9 cellular contexts compared by ENCODE assay signal in genomic region chr19:45577111-45577905, GRCh38. TPM values are rescaled to one million over a fixed set of nuclear protein-coding genes. Genes with fewer than 3 reads are reported as not detected.
A peak's percentile ranks its signal among the peaks of the same experiment; 100 is the strongest.
DNase-seq lines count a peak whose midpoint lies in the region; ATAC-seq and TF ChIP-seq lines count a peak whose summit lies in the region.
"Had no signal": no experiment of that assay in that cellular context is flagged by ENCODE, and none has a peak within 500 bp of the region (broad histone marks: within the 10 kb centered on the region; RNA-seq: fewer than 3 reads in every experiment).

No MANE protein-coding gene starts in this region.

- no peak overlapping the region for H3K4me3 Mint-ChIP-seq in nephron progenitor cell
- no peak overlapping the region for H3K4me3 Mint-ChIP-seq in activated CD8-positive, alpha-beta T cell treated with anti-CD3 and anti-CD28 coated beads for 36 hours
- H3K4me3 Mint-ChIP-seq: stimulated activated naive CD8-positive, alpha-beta T cell treated with anti-CD3 and anti-CD28 coated beads, Interleukin-15, Interleukin-2, amounts not matched to agents 100 ng/mL and 50 ng/mL, for 24 hours had no signal

- peaks cover 39% of the 10 kb centered on the region for H3K4me1 Mint-ChIP-seq in nephron progenitor cell
- H3K4me1 Mint-ChIP-seq in activated CD8-positive, alpha-beta T cell treated with anti-CD3 and anti-CD28 coated beads for 36 hours (ENCODE audit: low read depth), result peaks cover 15% of the 10 kb centered on the region

- H3K27ac ChIP-seq in Peyer's patch (peak overlapping the region in 2 of 4 donors; percentile 43 to 66), esophagus squamous epithelium (peak overlapping the region; percentile 62 to 86 (median 78))

- H3K9me3 ChIP-seq in Peyer's patch (no peaks in the 10 kb centered on the region), esophagus squamous epithelium (no peaks in the 10 kb centered on the region)

- H3K9me3 Mint-ChIP-seq in nephron progenitor cell, result no peaks in the 10 kb centered on the region
- no peaks in the 10 kb centered on the region for H3K9me3 Mint-ChIP-seq in activated CD8-positive, alpha-beta T cell treated with anti-CD3 and anti-CD28 coated beads for 36 hours
- H3K9me3 Mint-ChIP-seq: stimulated activated naive CD8-positive, alpha-beta T cell treated with anti-CD3 and anti-CD28 coated beads, Interleukin-15, Interleukin-2, amounts not matched to agents 100 ng/mL and 50 ng/mL, for 24 hours had no signal

- peaks cover 6% of the 10 kb centered on the region for H3K36me3 Mint-ChIP-seq in nephron progenitor cell (ENCODE audit: low read depth)
- peaks cover 1% of the 10 kb centered on the region for H3K36me3 Mint-ChIP-seq in activated CD8-positive, alpha-beta T cell treated with anti-CD3 and anti-CD28 coated beads for 36 hours (ENCODE audit: low read depth)

- 31 to 37% methylated on average over 9 to 10 of the region's 11 CpGs for WGBS in esophagus squamous epithelium, 2 donors

- H3K27me3 ChIP-seq in BJ (ENCODE audit: control insufficient read depth, insufficient read depth, low read length), result no peaks in the 10 kb centered on the region
- H3K27me3 ChIP-seq in Peyer's patch, result no peaks in the 10 kb centered on the region
- no peaks in the 10 kb centered on the region for H3K27me3 ChIP-seq in esophagus squamous epithelium

- 0 out of 2 replicates have a peak, but pooled peaks cover 2% of the 10 kb centered on the region for H3K36me3 ChIP-seq in BJ (ENCODE audit: control insufficient read depth, insufficient read depth, low read length)
- H3K36me3 ChIP-seq in Peyer's patch, result no peaks in the 10 kb centered on the region
- H3K36me3 ChIP-seq in esophagus squamous epithelium, result peaks cover 0 to 4% (median 0%) of the 10 kb centered on the region in 3 donors

- peaks cover 3% of the 10 kb centered on the region for H3K27me3 Mint-ChIP-seq in nephron progenitor cell (ENCODE audit: low read depth, poor library complexity)
- H3K27me3 Mint-ChIP-seq in activated CD8-positive, alpha-beta T cell treated with anti-CD3 and anti-CD28 coated beads for 36 hours, result no peaks in the 10 kb centered on the region
- H3K27me3 Mint-ChIP-seq: stimulated activated naive CD8-positive, alpha-beta T cell treated with anti-CD3 and anti-CD28 coated beads, Interleukin-15, Interleukin-2, amounts not matched to agents 100 ng/mL and 50 ng/mL, for 24 hours had no signal

- DNase-seq in BJ (ENCODE audit: low read depth) (peak; percentile 61), Peyer's patch (peak in 2 of 3 donors; percentile 57 to 69), esophagus squamous epithelium (lab: John Stamatoyannopoulos, UW) (no peak), nephron progenitor cell (no peak)
- DNase-seq in activated effector memory CD4-positive, alpha-beta T cell treated with Interleukin-2 at 50 U/mL for 16 hours, result no peak
- DNase-seq in activated CD8-positive, alpha-beta T cell treated with anti-CD3 and anti-CD28 coated beads for 36 hours, result no peak

- TF ChIP-seq POLR2A in Peyer's patch (IDR thresholded peaks at IDR 0.05) (no peak), esophagus squamous epithelium (IDR thresholded peaks at IDR 0.05) (no peak)

- intact Hi-C loops in esophagus squamous epithelium (cut with DNase I), result no loop called here
- intact Hi-C loops in activated CD8-positive, alpha-beta T cell treated with anti-CD3 and anti-CD28 coated beads for 36 hours (cut with micrococcal nuclease), result loop anchor here (10.0 kb wide), 1 partner anchor 53 kb away; no protein-coding TSS in a partner anchor

- CTCF ChIA-PET in BJ (lab: Yijun Ruan, JAX), result interaction anchor here (0.7 to 2.2 kb wide), 5 partner anchors 62 to 138 kb away, joined by 3 to 12 read pairs (median 4); partner anchors contain the start of gene EML2
- CTCF ChIA-PET in activated CD8-positive, alpha-beta T cell treated with anti-CD3 and anti-CD28 coated beads for 36 hours (lab: Charles Lee), result interaction anchor here (1.3 kb wide), 1 partner anchor 116 kb away, joined by 4 read pairs; no protein-coding TSS in a partner anchor

- H3K4me1 ChIP-seq in Peyer's patch (peaks cover 0 to 19% (median 3%) of the 10 kb centered on the region in 4 donors), esophagus squamous epithelium (peaks cover 14 to 59% (median 26%) of the 10 kb centered on the region in 3 donors)

- H3K4me3 ChIP-seq in BJ (ENCODE audit: low read depth, low read length) (no peak overlapping the region), Peyer's patch (peak overlapping the region in 1 of 4 donors; percentile 0), esophagus squamous epithelium (no peak overlapping the region)

- TF ChIP-seq CTCF in BJ (IDR thresholded peaks at IDR 0.05; ENCODE audit: insufficient read depth, low read depth, low read length) (no peak), Peyer's patch (IDR thresholded peaks at IDR 0.05) (no peak), esophagus squamous epithelium (IDR thresholded peaks at IDR 0.05) (no peak), nephron progenitor cell (IDR thresholded peaks at IDR 0.05) (no peak)
- TF ChIP-seq CTCF in activated CD8-positive, alpha-beta T cell treated with anti-CD3 and anti-CD28 coated beads for 36 hours (IDR thresholded peaks at IDR 0.05), result no peak

- peak overlapping the region; percentile 80 for H3K27ac Mint-ChIP-seq in nephron progenitor cell
- no peak overlapping the region for H3K27ac Mint-ChIP-seq in activated CD8-positive, alpha-beta T cell treated with anti-CD3 and anti-CD28 coated beads for 36 hours
- H3K27ac Mint-ChIP-seq: stimulated activated naive CD8-positive, alpha-beta T cell treated with anti-CD3 and anti-CD28 coated beads, Interleukin-15, Interleukin-2, amounts not matched to agents 100 ng/mL and 50 ng/mL, for 24 hours had no signal

- POLR2A ChIA-PET in BJ (lab: Charles Lee), result no interaction called here
- POLR2A ChIA-PET in activated CD8-positive, alpha-beta T cell treated with anti-CD3 and anti-CD28 coated beads for 36 hours (lab: Charles Lee), result interaction anchor here (0.8 kb wide), 1 partner anchor 62 kb away, joined by 3 read pairs; no protein-coding TSS in a partner anchor

- ATAC-seq in GM19351 (IDR thresholded peaks at IDR 0.05; ENCODE audit: unreplicated experiment) (no peak), GM21723 (IDR thresholded peaks at IDR 0.05; ENCODE audit: unreplicated experiment) (no peak)
- ATAC-seq in activated CD8-positive, alpha-beta T cell treated with anti-CD3 and anti-CD28 coated beads for 36 hours, result no peak

RNA-seq across cellular contexts. Expression of gene OPA3, which starts 7.3 kb away (rescaled TPM):
- polyA plus RNA-seq in BJ (2011; rRNA removed), result 10.9 and 15.1 TPM in 2 replicates
- 6.6 and 12.4 TPM in 2 replicates for polyA minus RNA-seq in BJ (2011; rRNA and poly(A)+ RNA removed)
- 10 to 100 TPM in 3 of 4 donors, 1 to 10 TPM in 1; 5.0 to 26.6 (median 13.6) TPM for total RNA-seq in Peyer's patch
- 10 to 100 TPM in 2 of 4 donors, 1 to 10 TPM in 2; 4.7 to 12.4 (median 10.1) TPM for total RNA-seq in esophagus squamous epithelium
- 10 to 100 TPM; 13.7 to 14.3 TPM for total RNA-seq in activated CD8-positive, alpha-beta T cell treated with anti-CD3 and anti-CD28 coated beads for 36 hours

RNA-seq across cellular contexts. Expression of gene GPR4, which starts 24.7 kb away (rescaled TPM):
- 0.06 and 0.12 TPM in 2 replicates for polyA plus RNA-seq in BJ (2011; rRNA removed)
- polyA minus RNA-seq in BJ (2011; rRNA and poly(A)+ RNA removed), result not detected in 2 replicates
- 1 to 10 TPM in 2 of 4 donors, under 1 TPM in 2; 0.18 to 3.4 (median 1.7) TPM for total RNA-seq in Peyer's patch
- total RNA-seq in esophagus squamous epithelium, result 1 to 10 TPM in 3 of 4 donors, under 1 TPM in 1; 0.76 to 1.4 (median 1.2) TPM
- total RNA-seq in activated CD8-positive, alpha-beta T cell treated with anti-CD3 and anti-CD28 coated beads for 36 hours, result not detected

Comparison
In these comparisons a context has a peak if more than half of its experiments do, and no peak if none do; other contexts are left out.
1. DNase-seq: peak in BJ (single experiment) and Peyer's patch (2 of 3); none in esophagus squamous epithelium (single experiment), nephron progenitor cell (single experiment), activated effector memory CD4-positive, alpha-beta T cell treated with Interleukin-2 at 50 U/mL for 16 hours (single experiment) and activated CD8-positive, alpha-beta T cell treated with anti-CD3 and anti-CD28 coated beads for 36 hours (single experiment).